ENCODE assay signal across 1 cellular context in the genomic region with DNA sequence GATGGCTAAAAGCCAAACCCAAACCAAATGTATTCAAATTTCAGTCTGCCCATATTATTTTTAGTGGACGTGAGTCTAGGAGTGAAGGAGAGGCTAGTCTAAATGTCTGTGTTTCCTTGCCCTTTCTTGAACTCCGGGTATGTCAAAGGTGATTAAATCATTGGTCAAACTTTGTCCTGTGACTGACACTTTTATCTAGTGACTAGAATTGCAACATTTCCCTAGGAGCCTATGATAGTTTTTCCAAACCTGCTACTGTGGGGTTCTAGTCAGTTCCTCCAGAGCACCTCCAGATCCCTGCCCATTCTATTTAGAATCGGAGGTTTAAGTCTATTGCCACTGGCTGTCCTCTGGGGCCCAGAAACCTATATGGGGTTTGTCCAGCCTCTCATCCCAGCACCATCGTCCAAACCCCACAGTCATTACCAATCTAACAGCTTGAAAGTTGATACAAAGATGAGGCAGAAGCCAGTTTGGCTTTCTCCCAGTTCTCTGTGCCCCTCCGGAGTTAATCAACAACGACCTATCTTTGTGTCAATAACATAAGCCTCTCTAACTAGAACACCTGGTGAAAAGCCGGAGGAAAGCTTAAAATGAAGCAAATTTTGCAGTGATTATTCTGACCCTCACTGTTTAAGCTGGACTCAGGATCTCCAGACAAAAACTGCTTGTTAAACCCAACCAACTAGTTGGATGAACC.
TF ChIP-seq lines count a peak whose summit lies in the region.

No MANE protein-coding gene starts in this region.

TF ChIP-seq in HepG2, 621 proteins besides CTCF, POLR2A, EP300 and RAD21 (continued from another document):
- TF ChIP-seq MIXL1 (CRISPR knock-in tag; IDR thresholded peaks at IDR 0.05) (0 out of 2 replicates have a peak, but pooled peaks have one; percentile 37), REPIN1 (CRISPR knock-in tag; IDR thresholded peaks at IDR 0.05; ENCODE audit: borderline replicate concordance, low read depth) (peak; percentile 23; the same call in 1 of the 2 replicates), ISL2 (CRISPR knock-in tag; IDR thresholded peaks at IDR 0.05) (0 out of 2 replicates have a peak, but pooled peaks have one; percentile 24)
